In the genomic region with DNA sequence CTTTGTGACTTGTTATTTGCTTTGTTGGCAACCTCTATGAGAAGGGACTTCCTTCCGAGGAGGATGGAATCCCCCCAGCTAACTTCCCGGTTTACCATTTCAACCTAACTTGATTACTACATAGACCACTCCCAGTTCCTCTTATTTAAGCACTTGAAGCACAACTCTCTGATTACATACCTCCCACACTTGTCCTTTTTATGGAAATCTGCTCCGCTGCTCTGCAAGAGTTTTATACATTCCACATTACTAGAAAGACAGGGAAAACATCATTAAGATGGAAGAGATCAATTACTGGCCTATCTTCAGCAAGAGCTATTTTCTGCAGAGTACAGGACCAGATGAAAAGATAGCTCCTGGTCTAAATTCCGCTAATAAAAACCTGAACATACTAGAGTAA, we compare ENCODE assay signal across 11 cellular contexts.
DNase-seq lines count a peak whose midpoint lies in the region; ATAC-seq and TF ChIP-seq lines count a peak whose summit lies in the region.
"Had no signal": no experiment of that assay in that cellular context is flagged by ENCODE, and none has a peak within 500 bp of the region (broad histone marks: within the 10 kb centered on the region; RNA-seq: fewer than 3 reads in every experiment).

No MANE protein-coding gene starts in this region.

- peaks cover 44% of the 10 kb centered on the region for H3K36me3 Mint-ChIP-seq in activated CD4-positive, alpha-beta T cell treated with anti-CD3 and anti-CD28 coated beads for 36 hours (ENCODE audit: low read depth)
- peaks cover 30 to 75% (median 58%) of the 10 kb centered on the region in 5 donors for H3K36me3 Mint-ChIP-seq in naive thymus-derived CD4-positive, alpha-beta T cell

- peaks cover 8% of the 10 kb centered on the region for H3K4me1 Mint-ChIP-seq in activated CD4-positive, alpha-beta T cell treated with anti-CD3 and anti-CD28 coated beads for 36 hours
- peaks cover 14 to 30% (median 21%) of the 10 kb centered on the region in 7 donors for H3K4me1 Mint-ChIP-seq in naive thymus-derived CD4-positive, alpha-beta T cell

- H3K27ac ChIP-seq in naive thymus-derived CD4-positive, alpha-beta T cell (ENCODE audit: low read depth, low read length), result no peak overlapping the region
- H3K27ac ChIP-seq: A549 had no signal

- no peaks in the 10 kb centered on the region for H3K27me3 Mint-ChIP-seq in activated CD4-positive, alpha-beta T cell treated with anti-CD3 and anti-CD28 coated beads for 36 hours
- no peaks in the 10 kb centered on the region for H3K27me3 Mint-ChIP-seq in naive thymus-derived CD4-positive, alpha-beta T cell

- no peak overlapping the region for H3K4me3 Mint-ChIP-seq in activated CD4-positive, alpha-beta T cell treated with anti-CD3 and anti-CD28 coated beads for 36 hours
- no peak overlapping the region for H3K4me3 Mint-ChIP-seq in naive thymus-derived CD4-positive, alpha-beta T cell

- no peaks in the 10 kb centered on the region for H3K27me3 ChIP-seq in naive thymus-derived CD4-positive, alpha-beta T cell (ENCODE audit: control insufficient read depth in 2 of 2, insufficient read depth in 2 of 2, low read length in 2 of 2)

- CTCF ChIA-PET in activated CD4-positive, alpha-beta T cell treated with anti-CD3 and anti-CD28 coated beads for 36 hours (lab: Charles Lee), result interaction anchor here (0.7 to 5.0 kb wide), 7 partner anchors 11 to 292 kb away, joined by 3 to 31 read pairs (median 3); no protein-coding TSS in a partner anchor
- CTCF ChIA-PET in naive thymus-derived CD4-positive, alpha-beta T cell (lab: Charles Lee), result interaction anchor here (0.5 to 1.6 kb wide), 3 partner anchors 241 to 351 kb away, joined by 3 to 7 read pairs (median 4); no protein-coding TSS in a partner anchor
- CTCF ChIA-PET in HEK293T (lab: Yijun Ruan, JAX), result no interaction called here

- DNase-seq in activated CD4-positive, alpha-beta T cell treated with anti-CD3 and anti-CD28 coated beads for 36 hours, result no peak
- DNase-seq in activated CD4-positive, alpha-beta T cell treated with anti-CD3 and anti-CD28 coated beads for 4 hours, result no peak
- DNase-seq in OCI-M1 (lab: John Stamatoyannopoulos, UW) (peak; percentile 16), HEK293T (ENCODE audit: extremely low spot score) (no peak), COR-L47 (lab: John Stamatoyannopoulos, UW) (no peak)
- no peak for DNase-seq in naive thymus-derived CD4-positive, alpha-beta T cell
- DNase-seq: NCI-H510A treated with DMSO at 0.1 percent for 48 hours, posterior cingulate gyrus had no signal

- no peak for ATAC-seq in activated CD4-positive, alpha-beta T cell treated with anti-CD3 and anti-CD28 coated beads for 36 hours
- ATAC-seq in HG02610 (IDR thresholded peaks at IDR 0.05; ENCODE audit: unreplicated experiment) (peak; percentile 83), GM21526 (IDR thresholded peaks at IDR 0.05; ENCODE audit: low FRiP score, unreplicated experiment) (no peak)
- ATAC-seq in naive thymus-derived CD4-positive, alpha-beta T cell, result peak; percentile 85
- ATAC-seq: A549 had no signal

- H3K27ac Mint-ChIP-seq in activated CD4-positive, alpha-beta T cell treated with anti-CD3 and anti-CD28 coated beads for 36 hours, result peak overlapping the region; percentile 48
- H3K27ac Mint-ChIP-seq in naive thymus-derived CD4-positive, alpha-beta T cell, result peak overlapping the region in 8 of 9 donors; percentile 21 to 78 (median 64)

- H3K4me3 ChIP-seq in naive thymus-derived CD4-positive, alpha-beta T cell (ENCODE audit: low read length), result no peak overlapping the region
- H3K4me3 ChIP-seq: A549 had no signal

- H3K4me1 ChIP-seq in naive thymus-derived CD4-positive, alpha-beta T cell (ENCODE audit: control insufficient read depth in 2 of 2, insufficient read depth in 2 of 2, low read length in 2 of 2), result no peaks in the 10 kb centered on the region
- H3K4me1 ChIP-seq: A549 had no signal

- H3K9me3 ChIP-seq in naive thymus-derived CD4-positive, alpha-beta T cell (ENCODE audit: control insufficient read depth in 2 of 3, low read length in 3 of 3), result no peaks in the 10 kb centered on the region
- H3K9me3 ChIP-seq: A549 had no signal

- H3K9me3 Mint-ChIP-seq in activated CD4-positive, alpha-beta T cell treated with anti-CD3 and anti-CD28 coated beads for 36 hours (ENCODE audit: low read depth), result no peaks in the 10 kb centered on the region
- no peaks in the 10 kb centered on the region for H3K9me3 Mint-ChIP-seq in naive thymus-derived CD4-positive, alpha-beta T cell

- intact Hi-C loops in activated CD4-positive, alpha-beta T cell treated with anti-CD3 and anti-CD28 coated beads for 36 hours (cut with DNase I, micrococcal nuclease), result no loop called here
- intact Hi-C loops in naive thymus-derived CD4-positive, alpha-beta T cell (cut with micrococcal nuclease), result loop anchor here in 1 of 2 donors (2.0 kb wide), 1 partner anchor 14 kb away; no protein-coding TSS in a partner anchor

- POLR2A ChIA-PET in activated CD4-positive, alpha-beta T cell treated with anti-CD3 and anti-CD28 coated beads for 36 hours (lab: Charles Lee), result no interaction called here
- POLR2A ChIA-PET in naive thymus-derived CD4-positive, alpha-beta T cell (lab: Charles Lee), result interaction anchor here (0.7 kb wide), 1 partner anchor 65 kb away, joined by 6 read pairs; no protein-coding TSS in a partner anchor
- POLR2A ChIA-PET in HEK293T (lab: Yijun Ruan, JAX), result no interaction called here

- H3K36me3 ChIP-seq in naive thymus-derived CD4-positive, alpha-beta T cell (ENCODE audit: control insufficient read depth in 2 of 3, insufficient read depth in 3 of 3, low read length in 3 of 3), result peaks cover 31 to 83% (median 32%) of the 10 kb centered on the region in 3 experiments

TF ChIP-seq in HEK293T, 16 proteins besides CTCF, POLR2A, EP300 and RAD21:
- TF ChIP-seq NFRKB (IDR thresholded peaks at IDR 0.05) (no peak), CTBP1 (IDR thresholded peaks at IDR 0.05; ENCODE audit: borderline replicate concordance) (no peak), HDGF (IDR thresholded peaks at IDR 0.05; ENCODE audit: borderline replicate concordance) (no peak), FOXK2 (IDR thresholded peaks at IDR 0.05) (no peak)

Comparison
In these comparisons a context has a peak if more than half of its experiments do, and no peak if none do; other contexts are left out.
1. ATAC-seq: peak in HG02610 (single experiment) and naive thymus-derived CD4-positive, alpha-beta T cell (single experiment); none in activated CD4-positive, alpha-beta T cell treated with anti-CD3 and anti-CD28 coated beads for 36 hours (single experiment) and GM21526 (single experiment).